Comparison of ENCODE assay signal across 20 cellular contexts in genomic region chr15:31384568-31384967, GRCh38.
"Had no signal": no experiment of that assay in that cellular context is flagged by ENCODE, and none has a peak within 500 bp of the region (broad histone marks: within the 10 kb centered on the region; RNA-seq: fewer than 3 reads in every experiment).

No MANE protein-coding gene starts in this region.

- H3K4me3 Mint-ChIP-seq: activated CD4-positive, alpha-beta T cell treated with anti-CD3 and anti-CD28 coated beads for 36 hours; activated CD8-positive, alpha-beta T cell treated with anti-CD3 and anti-CD28 coated beads, Interleukin-2, amount 10 ng/mL, durations not matched to agents 7 days and 5 days; activated naive CD8-positive, alpha-beta T cell; mesothelial cell of epicardium; neural progenitor cell; WTC11 had no signal

- H3K4me1 Mint-ChIP-seq: mesothelial cell of epicardium, neural progenitor cell had no signal

- H3K27ac ChIP-seq: neural progenitor cell, prostate gland, right atrium auricular region, stomach, vagina had no signal

- H3K27me3 Mint-ChIP-seq: activated CD4-positive, alpha-beta T cell treated with anti-CD3 and anti-CD28 coated beads for 36 hours; activated naive CD8-positive, alpha-beta T cell had no signal

- H3K27ac Mint-ChIP-seq: activated CD4-positive, alpha-beta T cell treated with anti-CD3 and anti-CD28 coated beads for 36 hours; activated naive CD8-positive, alpha-beta T cell; mesothelial cell of epicardium; neural progenitor cell; WTC11 had no signal

- DNase-seq: activated CD4-positive, alpha-beta T cell treated with anti-CD3 and anti-CD28 coated beads for 36 hours; activated CD8-positive, alpha-beta T cell treated with anti-CD3 and anti-CD28 coated beads, Interleukin-2, amount 10 ng/mL, durations not matched to agents 7 days and 5 days; activated gamma-delta T cell; activated T-cell treated with anti-CD3 and anti-CD28 coated beads, Interleukin-2, amount 50 U/mL, for 48 hours; dermis blood vessel endothelial cell; effector memory CD4-positive, alpha-beta T cell; foreskin melanocyte; glutamatergic neuron; hippocampal formation; islet precursor cell; stomach; trophoblast cell had no signal

- ATAC-seq: activated CD4-positive, alpha-beta T cell treated with anti-CD3 and anti-CD28 coated beads for 36 hours; activated CD8-positive, alpha-beta T cell treated with anti-CD3 and anti-CD28 coated beads, Interleukin-2, amount 10 ng/mL, durations not matched to agents 7 days and 5 days; left lobe of liver; WTC11 had no signal
